Comparison of ENCODE assay signal across 1 cellular context in genomic region chr6:87702589-87702945, GRCh38.
TF ChIP-seq lines count a peak whose summit lies in the region.

No MANE protein-coding gene starts in this region.

TF ChIP-seq in K562, 482 proteins besides CTCF, POLR2A, EP300 and RAD21 (continued from another document):
- TF ChIP-seq TEAD4 (IDR thresholded peaks at IDR 0.05; ENCODE audit: low read length) (peak; percentile 1; the same call in 1 of the 2 replicates), TEAD4 (CRISPR knock-in tag; IDR thresholded peaks at IDR 0.05; ENCODE audit: borderline replicate concordance) (no peak), ARID3A (IDR thresholded peaks at IDR 0.05; ENCODE audit: borderline replicate concordance, low read depth, low read length) (0 out of 2 replicates have a peak, but pooled peaks have one; percentile 12), RFX7 (CRISPR knock-in tag; IDR thresholded peaks at IDR 0.05) (0 out of 2 replicates have a peak, but pooled peaks have one; percentile 41), MLLT1 (IDR thresholded peaks at IDR 0.05) (0 out of 4 replicates have a peak, but pooled peaks of 1 of the 2 experiments have one; percentile 27), ELF1 (tag; IDR thresholded peaks at IDR 0.05) (peak; percentile 37; the same call in 1 of the 2 replicates), SMARCA4 (IDR thresholded peaks at IDR 0.05) (peak; percentile 11; the same call in 1 of the 2 replicates), ZNF699 (CRISPR knock-in tag; IDR thresholded peaks at IDR 0.05; ENCODE audit: insufficient replicate concordance) (no peak), GABPA (tag; conservative IDR thresholded peaks at IDR 0.05; ENCODE audit: low read depth) (peak; percentile 35), ARHGAP35 (IDR thresholded peaks at IDR 0.05; ENCODE audit: partially characterized antibody) (no peak), PKNOX1 (IDR thresholded peaks at IDR 0.05) (0 out of 2 replicates have a peak, but pooled peaks have one; percentile 3)
